ENCODE assay signal across 27 cellular contexts in genomic region chr6:68026483-68026882, GRCh38.
"Had no signal": no experiment of that assay in that cellular context is flagged by ENCODE, and none has a peak within 500 bp of the region (broad histone marks: within the 10 kb centered on the region; RNA-seq: fewer than 3 reads in every experiment).

No MANE protein-coding gene starts in this region.

- H3K4me3 ChIP-seq: stomach, suprapubic skin, testis, thoracic aorta, thyroid gland, tibial artery, tibial nerve, transverse colon, upper lobe of left lung, upper lobe of right lung, uterus, vagina had no signal

- H3K9me3 ChIP-seq: suprapubic skin, testis, thoracic aorta, thyroid gland, tibial artery, upper lobe of left lung, upper lobe of right lung, uterus, vagina had no signal

- DNase-seq: stimulated activated CD4-positive, alpha-beta T cell treated with anti-CD3 and anti-CD28 coated beads, Interleukin-2, amount 100 ng/mL, for 48 hours; stimulated activated CD4-positive, alpha-beta T cell treated with anti-CD3 and anti-CD28 coated beads, Interleukin-4, amount 100 ng/mL, for 1 hour; stimulated activated CD4-positive, alpha-beta T cell treated with anti-CD3 and anti-CD28 coated beads, Interleukin-4, amount 100 ng/mL, for 24 hours; stimulated activated CD4-positive, alpha-beta T cell treated with anti-CD3 and anti-CD28 coated beads, Interleukin-4, amount 100 ng/mL, for 4 hours; stimulated activated CD8-positive, alpha-beta memory T cell treated with anti-CD3 and anti-CD28 coated beads, Interleukin-4, amount 100 ng/mL, for 48 hours; stimulated activated naive B cell treated with anti-CD40 and anti-IgM and Interleukin-4, amounts not matched to agents 10 μg/mL and 1 μg/mL and 100 μg/mL, for 72 hours; stimulated activated naive CD4-positive, alpha-beta T cell; stimulated activated naive CD4-positive, alpha-beta T cell treated with Interleukin-2 at 50 U/mL for 16 hours; stimulated activated naive CD8-positive, alpha-beta T cell treated with anti-CD3 and anti-CD28 coated beads, Interleukin-15, amount 100 ng/mL, for 72 hours; stimulated activated naive CD8-positive, alpha-beta T cell treated with anti-CD3 and anti-CD28 coated beads, Interleukin-15, Interleukin-2, amounts not matched to agents 100 U/mL and 50 U/mL, for 24 hours; stomach; substantia nigra; testis; thyroid gland; tibial artery; transverse colon; trophoblast cell; upper lobe of left lung; upper lobe of right lung; uterus had no signal

- ATAC-seq: stimulated activated effector memory CD8-positive, alpha-beta T cell treated with anti-CD3 and anti-CD28 coated beads, Interleukin-12 subunit alpha, Interleukin-12 subunit beta, amount 100 ng/mL, for 72 hours; stimulated activated memory B cell treated with anti-CD40 and anti-IgM and Interleukin-4, amounts not matched to agents 10 μg/mL and 1 μg/mL and 100 μg/mL, for 72 hours; stimulated activated naive B cell treated with anti-CD40 and anti-IgM and Interleukin-4, amounts not matched to agents 10 μg/mL and 1 μg/mL and 100 μg/mL, for 72 hours; stimulated activated naive CD8-positive, alpha-beta T cell treated with anti-CD3 and anti-CD28 coated beads, Interleukin-15, amount 100 ng/mL, for 72 hours; stimulated activated naive CD8-positive, alpha-beta T cell treated with anti-CD3 and anti-CD28 coated beads, Interleukin-15, Interleukin-2, amounts not matched to agents 100 U/mL and 50 U/mL, for 24 hours; upper lobe of right lung had no signal

- H3K4me1 ChIP-seq: stomach, suprapubic skin, testis, thyroid gland, tibial artery, tibial nerve, transverse colon, upper lobe of left lung, upper lobe of right lung, uterus, vagina had no signal

- H3K36me3 ChIP-seq: stomach, suprapubic skin, thoracic aorta, thyroid gland, tibial artery, tibial nerve, transverse colon, upper lobe of left lung, upper lobe of right lung, uterus, vagina had no signal

- H3K27me3 ChIP-seq: stomach, suprapubic skin, testis, thyroid gland, tibial artery, tibial nerve, transverse colon, upper lobe of left lung, upper lobe of right lung, uterus, vagina had no signal

- H3K27ac ChIP-seq: stomach, suprapubic skin, testis, thoracic aorta, thyroid gland, tibial artery, tibial nerve, transverse colon, upper lobe of left lung, upper lobe of right lung, uterus, vagina had no signal

- FAIRE-seq: urothelium cell line had no signal
